Comparison of ENCODE assay signal across 7 cellular contexts in genomic region chr2:99140860-99141109, GRCh38. TPM values are rescaled to one million over a fixed set of nuclear protein-coding genes. Genes with fewer than 3 reads are reported as not detected.
A peak's percentile ranks its signal among the peaks of the same experiment; 100 is the strongest.
DNase-seq lines count a peak whose midpoint lies in the region; ATAC-seq, FAIRE-seq and TF ChIP-seq lines count a peak whose summit lies in the region.

No MANE protein-coding gene starts in this region.

- BruUV-seq in HCT116 (replicated peaks; lab: Mats Ljungman, UMichigan), result no TSS peak

- H3K36me3 ChIP-seq in HCT116 (ENCODE audit: control insufficient read depth in 1 of 2, insufficient read depth in 2 of 2, low read length in 2 of 2) (no peaks in the 10 kb centered on the region), H1 (ENCODE audit: control insufficient read depth in 2 of 4, insufficient read depth in 4 of 4, low read length in 3 of 4) (peaks cover 0 to 3% (median 0%) of the 10 kb centered on the region in 4 experiments; a peak in 1 of 8 replicates)

- no peaks in the 10 kb centered on the region for H3K79me1 ChIP-seq in H1 (ENCODE audit: low read depth, low read length)

- H2BK120ac ChIP-seq in H1 (replicated peaks; ENCODE audit: low read depth, low read length), result no peak overlapping the region

- H3K14ac ChIP-seq in H1 (ENCODE audit: insufficient read length), result no peak overlapping the region

- POLR2A ChIA-PET in HCT116 (lab: Charles Lee), result interaction anchor here (1.4 to 2.2 kb wide), 4 partner anchors 14 to 196 kb away, joined by 5 to 9 read pairs (median 6); partner anchors contain the start of genes EIF5B, LIPT1, MITD1 and MRPL30
- POLR2A ChIA-PET in H1 (lab: Charles Lee; ENCODE audit: partially characterized antibody), result interaction anchor here (0.6 to 5.0 kb wide), 11 partner anchors 13 to 1493 kb away, joined by 3 to 45 read pairs (median 4); partner anchors contain the start of genes LIPT1, MITD1, MRPL30 and TSGA10

- H4K20me1 ChIP-seq in HCT116 (ENCODE audit: insufficient read depth) (no peaks in the 10 kb centered on the region), H1 (replicated peaks in 1 of 2; ENCODE audit: control insufficient read depth in 1 of 2, insufficient read depth in 2 of 2, low read length in 2 of 2) (no peaks in the 10 kb centered on the region)

- TF ChIP-seq RAD21 in HCT116 (IDR thresholded peaks at IDR 0.05; ENCODE audit: low read depth), result no peak
- no peak for TF ChIP-seq RAD21 in H1 (IDR thresholded peaks at IDR 0.05 in 1 of 2, conservative IDR thresholded peaks at IDR 0.05 in 1 of 2; ENCODE audit: low read depth in 2 of 2, low read length in 2 of 2)

- peaks cover 6% of the 10 kb centered on the region for H3K9me3 Mint-ChIP-seq in nephron

- 0 out of 2 replicates have a peak overlapping the region, but pooled peaks have one; percentile 81 for H2BK5ac ChIP-seq in H1 (ENCODE audit: low read depth, low read length)

- no peak overlapping the region for H3K23ac ChIP-seq in H1 (ENCODE audit: insufficient read length)

- CTCF ChIA-PET in HCT116 (lab: Charles Lee) (interaction anchor here (2.1 kb wide), 1 partner anchor 491 kb away, joined by 9 read pairs; no protein-coding TSS in a partner anchor), H1 (lab: Charles Lee; ENCODE audit: partially characterized antibody) (interaction anchor here (1.1 kb wide), 1 partner anchor 39 kb away, joined by 3 read pairs; no protein-coding TSS in a partner anchor)

- H2BK20ac ChIP-seq in H1 (ENCODE audit: low read length), result no peak overlapping the region

- peak overlapping the region; percentile 56 for H2AFZ ChIP-seq in HCT116 (ENCODE audit: low read depth, low read length, poor library complexity, severe bottlenecking)
- 0 out of 2 replicates have a peak overlapping the region, but pooled peaks have one; percentile 77 for H2AFZ ChIP-seq in H1 (ENCODE audit: low read length)

- 1% methylated on average over 17 of the region's 21 CpGs; no CpG with 5 or more reads in 1 of the 2 experiments for WGBS in H1 (ENCODE audit: extremely low coverage in 1 of 2, insufficient coverage in 1 of 2, insufficient read length in 1 of 2, insufficient replicate concordance in 2 of 2, low coverage in 1 of 2, low lambda C conversion rate in 2 of 2, missing lambda C conversion rate in 1 of 2), 2 experiments

- H3K79me2 ChIP-seq in HCT116 (ENCODE audit: insufficient read depth, low read length) (no peaks in the 10 kb centered on the region), H1 (ENCODE audit: control insufficient read depth in 1 of 2, insufficient read depth in 2 of 2, low read length in 2 of 2) (peaks cover 0 to 5% of the 10 kb centered on the region in 2 experiments; a peak in 1 of 4 replicates)

- H3K27me3 ChIP-seq in HCT116 (ENCODE audit: insufficient read depth, low read length) (no peaks in the 10 kb centered on the region), H1 (replicated peaks in 1 of 4; ENCODE audit: control insufficient read depth in 3 of 4, extremely low read depth in 1 of 4, insufficient read depth in 3 of 4, low read length in 3 of 4) (no peaks in the 10 kb centered on the region)

- no peaks in the 10 kb centered on the region for H3K4me1 Mint-ChIP-seq in nephron

- no peak for FAIRE-seq in H1 (lab: Jason Lieb, UNC)

- peak overlapping the region; percentile 70 for H4K5ac ChIP-seq in H1 (ENCODE audit: insufficient read length, low read depth, low read length)

- H3K18ac ChIP-seq in H1 (ENCODE audit: extremely low read depth, low read length), result peak overlapping the region; percentile 36; the same call in 1 of the 2 replicates

- H3K9me3 ChIP-seq in HCT116 (ENCODE audit: control insufficient read depth in 1 of 2, insufficient read depth in 1 of 2, low read depth in 1 of 2, low read length in 2 of 2) (no peaks in the 10 kb centered on the region), H1 (ENCODE audit: insufficient read depth in 2 of 2, low read depth in 1 of 2, low read length in 1 of 2) (peaks cover 4 to 6% of the 10 kb centered on the region in 2 experiments; a peak in 1 of 4 replicates)

- H3K9ac ChIP-seq in HCT116 (ENCODE audit: low read length), result peak overlapping the region; percentile 71
- peak overlapping the region in 2 of 4 experiments; percentile 35 to 44; a peak in 3 of 7 replicates for H3K9ac ChIP-seq in H1 (replicated peaks in 1 of 4; ENCODE audit: extremely low read depth in 1 of 4, low read depth in 3 of 4, low read length in 3 of 4)

- H3K4ac ChIP-seq in H1 (replicated peaks; ENCODE audit: insufficient read length, low read depth, low read length), result no peak overlapping the region

- peaks cover 10 to 27% of the 10 kb centered on the region in 2 experiments for H3K4me1 ChIP-seq in HCT116 (ENCODE audit: control insufficient read depth in 1 of 2, insufficient read depth in 2 of 2, low read length in 2 of 2)
- no peaks in the 10 kb centered on the region; a peak in 3 of 7 replicates for H3K4me1 ChIP-seq in H1 (replicated peaks in 1 of 4; ENCODE audit: control insufficient read depth in 3 of 4, insufficient read depth in 4 of 4, low read length in 3 of 4)

- H2AK5ac ChIP-seq in H1 (ENCODE audit: low read depth, low read length), result no peak overlapping the region

- RAD21 ChIA-PET in HCT116 (lab: Charles Lee; ENCODE audit: low non-redundant PET in 1 of 2, low total read pairs in 2 of 2, uncharacterized antibody in 2 of 2, unreplicated experiment in 2 of 2), result no interaction called here

- DNase-seq in HCT116 (ENCODE audit: low read depth, low spot score), result peak; percentile 8
- DNase-seq in NOMO-1 treated with dmso at 0.1 percent for 144 hours (lab: John Stamatoyannopoulos, UW; ENCODE audit: unreplicated experiment), result peak; percentile 63
- DNase-seq in H1 (ENCODE audit: low read depth in 1 of 2, low spot score in 2 of 2), result no peak
- DNase-seq in superior temporal gyrus (ENCODE audit: extremely low spot score), result no peak
- no peak for DNase-seq in NCI-H1436 (lab: John Stamatoyannopoulos, UW)

- TF ChIP-seq CTCF in HCT116 (IDR thresholded peaks at IDR 0.05 in 2 of 3, conservative IDR thresholded peaks at IDR 0.05 in 1 of 3; ENCODE audit: borderline replicate concordance in 1 of 3, insufficient read depth in 1 of 3, low read depth in 2 of 3, low read length in 2 of 3) (no peak), H1 (IDR thresholded peaks at IDR 0.05; ENCODE audit: control extremely low read depth in 1 of 3, insufficient read depth in 1 of 3, low read depth in 1 of 3, low read length in 3 of 3) (no peak), nephron (IDR thresholded peaks at IDR 0.05; ENCODE audit: unreplicated experiment in 3 of 3) (no peak)

- H3K27me3 Mint-ChIP-seq in nephron (ENCODE audit: low read depth), result no peaks in the 10 kb centered on the region

- no peak overlapping the region for H2BK15ac ChIP-seq in H1 (ENCODE audit: low read length)

- no peaks in the 10 kb centered on the region for H3K9me2 ChIP-seq in HCT116 (ENCODE audit: insufficient read depth)

- H3K4me3 ChIP-seq in HCT116 (replicated peaks in 1 of 2; ENCODE audit: low read depth in 1 of 2, low read length in 2 of 2) (peak overlapping the region; percentile 60 to 75), H1 (ENCODE audit: extremely low read depth in 1 of 4, insufficient read depth in 2 of 4, low read depth in 3 of 4, low read length in 4 of 4) (peak overlapping the region; percentile 65 to 83 (median 82))

- peak overlapping the region; percentile 90 to 98 (median 91) for H3K4me3 Mint-ChIP-seq in nephron

- TF ChIP-seq POLR2A in HCT116 (IDR thresholded peaks at IDR 0.05; ENCODE audit: borderline replicate concordance, extremely low read depth, insufficient read depth, insufficient read length) (no peak), H1 (IDR thresholded peaks at IDR 0.05; ENCODE audit: control extremely low read depth in 1 of 2, low read depth in 2 of 2, low read length in 2 of 2) (no peak; a peak in 1 of 3 replicates)

- H3K36me3 Mint-ChIP-seq in nephron (ENCODE audit: low read depth), result peaks cover 22% of the 10 kb centered on the region

- ATAC-seq in GM18511 (IDR thresholded peaks at IDR 0.05; ENCODE audit: unreplicated experiment) (peak; percentile 43), HCT116 (peak; percentile 50)

- peak overlapping the region; percentile 92 for H3K4me2 ChIP-seq in HCT116 (ENCODE audit: low read length)
- peak overlapping the region; percentile 86 to 89 for H3K4me2 ChIP-seq in H1 (ENCODE audit: insufficient read depth in 1 of 2, low read depth in 2 of 2, low read length in 2 of 2)

- intact Hi-C loops in HCT116 (cut with micrococcal nuclease), result no loop called here

- H3K23me2 ChIP-seq in H1 (ENCODE audit: low read depth, low read length), result peaks cover 9% of the 10 kb centered on the region

- no peak overlapping the region for H2BK12ac ChIP-seq in H1 (ENCODE audit: low read depth, low read length)

- no peak overlapping the region for H3K56ac ChIP-seq in H1 (replicated peaks; ENCODE audit: insufficient read length, low read depth, low read length)

- peak overlapping the region; percentile 87 for H3K27ac ChIP-seq in HCT116 (ENCODE audit: low read depth, low read length)
- H3K27ac ChIP-seq in H1 (ENCODE audit: low read depth, low read length), result no peak overlapping the region

- H4K91ac ChIP-seq in H1 (replicated peaks; ENCODE audit: insufficient read length, low read length), result no peak overlapping the region

- H3K27ac Mint-ChIP-seq in nephron, result peak overlapping the region; percentile 86 to 90 (median 88)

- no peak for TF ChIP-seq EP300 in H1 (IDR thresholded peaks at IDR 0.05; ENCODE audit: borderline replicate concordance in 1 of 2, low read depth in 2 of 2, low read length in 2 of 2)

- no peak overlapping the region for H4K8ac ChIP-seq in H1 (ENCODE audit: extremely low read depth, insufficient read depth, low read length)

RNA-seq across cellular contexts. Expression of gene C2orf15, which starts 0.7 kb away (rescaled TPM):
- 1.9 TPM for total RNA-seq in HCT116 (2021; ENCODE audit: unreplicated experiment)
- 1.2 and 1.5 TPM in 2 replicates for polyA plus RNA-seq in HCT116 (2012)
- 5.5 and 6.5 TPM in 2 replicates for total RNA-seq in H1 (2021; fragmentation: NEBNext Ultra II Directional; extraction: Animal tissue kit (Norgen Biotek cat#: 25700))
- 3.0 and 3.6 TPM in 2 replicates for polyA plus RNA-seq in H1 (2011; rRNA removed)
- 4.0 TPM for polyA plus RNA-seq in H1 (2011; cell fraction: cytosol; rRNA removed)
- 2.5 TPM for polyA plus RNA-seq in H1 (2011; cell fraction: nucleus; rRNA removed)
- polyA plus RNA-seq in H1 (2012, experiment 1 of 2), result 3.8 to 7.4 TPM (median 4.0 TPM) in 4 replicates
- polyA plus RNA-seq in H1 (2012, experiment 2 of 2), result 5.5 TPM
- polyA plus RNA-seq in H1 (2013, experiment 1 of 2), result 5.6 TPM
- polyA plus RNA-seq in H1 (2013, experiment 2 of 2), result 5.2 TPM
- polyA minus RNA-seq in H1 (2011; rRNA and poly(A)+ RNA removed), result 3.2 and 4.6 TPM in 2 replicates
- 2.8 TPM for polyA minus RNA-seq in H1 (2011; cell fraction: cytosol; rRNA and poly(A)+ RNA removed)
- 6.2 TPM for polyA minus RNA-seq in H1 (2011; cell fraction: nucleus; rRNA and poly(A)+ RNA removed)

RNA-seq across cellular contexts. Expression of gene TSGA10, which starts 14.0 kb away (rescaled TPM):
- total RNA-seq in HCT116 (2021; ENCODE audit: unreplicated experiment), result 6.6 TPM
- 2.8 and 3.6 TPM in 2 replicates for polyA plus RNA-seq in HCT116 (2012)
- total RNA-seq in H1 (2021; fragmentation: NEBNext Ultra II Directional; extraction: Animal tissue kit (Norgen Biotek cat#: 25700)), result 5.7 and 7.4 TPM in 2 replicates
- polyA plus RNA-seq in H1 (2011; rRNA removed), result 1.2 and 2.2 TPM in 2 replicates
- polyA plus RNA-seq in H1 (2011; cell fraction: cytosol; rRNA removed), result 3.8 TPM
- 3.9 TPM for polyA plus RNA-seq in H1 (2011; cell fraction: nucleus; rRNA removed)
- 8.0 to 11.9 TPM (median 10.9 TPM) in 4 replicates for polyA plus RNA-seq in H1 (2012, experiment 1 of 2)
- 2.5 TPM for polyA plus RNA-seq in H1 (2012, experiment 2 of 2)
- polyA plus RNA-seq in H1 (2013, experiment 1 of 2), result 12.6 TPM
- polyA plus RNA-seq in H1 (2013, experiment 2 of 2), result 12.0 TPM
- polyA minus RNA-seq in H1 (2011; rRNA and poly(A)+ RNA removed), result 3.9 and 4.4 TPM in 2 replicates
- polyA minus RNA-seq in H1 (2011; cell fraction: cytosol; rRNA and poly(A)+ RNA removed), result 1.0 TPM
- 10.9 TPM for polyA minus RNA-seq in H1 (2011; cell fraction: nucleus; rRNA and poly(A)+ RNA removed)

RNA-seq across cellular contexts. Expression of gene LIPT1, which starts 14.0 kb away (rescaled TPM):
- total RNA-seq in HCT116 (2021; ENCODE audit: unreplicated experiment), result 8.5 TPM
- 4.5 and 6.3 TPM in 2 replicates for polyA plus RNA-seq in HCT116 (2012)
- 8.8 and 10.9 TPM in 2 replicates for total RNA-seq in H1 (2021; fragmentation: NEBNext Ultra II Directional; extraction: Animal tissue kit (Norgen Biotek cat#: 25700))
- 6.1 and 8.0 TPM in 2 replicates for polyA plus RNA-seq in H1 (2011; rRNA removed)
- polyA plus RNA-seq in H1 (2011; cell fraction: cytosol; rRNA removed), result 10.1 TPM
- polyA plus RNA-seq in H1 (2011; cell fraction: nucleus; rRNA removed), result 8.5 TPM
- 6.8 to 9.1 TPM (median 6.9 TPM) in 4 replicates for polyA plus RNA-seq in H1 (2012, experiment 1 of 2)
- polyA plus RNA-seq in H1 (2012, experiment 2 of 2), result 0.84 TPM
- polyA plus RNA-seq in H1 (2013, experiment 1 of 2), result 8.0 TPM
- polyA plus RNA-seq in H1 (2013, experiment 2 of 2), result 8.1 TPM
- 3.1 and 7.0 TPM in 2 replicates for polyA minus RNA-seq in H1 (2011; rRNA and poly(A)+ RNA removed)
- 5.1 TPM for polyA minus RNA-seq in H1 (2011; cell fraction: cytosol; rRNA and poly(A)+ RNA removed)
- polyA minus RNA-seq in H1 (2011; cell fraction: nucleus; rRNA and poly(A)+ RNA removed), result 8.4 TPM

RNA-seq across cellular contexts. Expression of gene MITD1, which starts 40.1 kb away (rescaled TPM):
- 20.7 TPM for total RNA-seq in HCT116 (2021; ENCODE audit: unreplicated experiment)
- 12.4 and 13.3 TPM in 2 replicates for polyA plus RNA-seq in HCT116 (2012)
- total RNA-seq in H1 (2021; fragmentation: NEBNext Ultra II Directional; extraction: Animal tissue kit (Norgen Biotek cat#: 25700)), result 31.7 and 36.2 TPM in 2 replicates
- 8.9 and 15.2 TPM in 2 replicates for polyA plus RNA-seq in H1 (2011; rRNA removed)
- 34.1 TPM for polyA plus RNA-seq in H1 (2011; cell fraction: cytosol; rRNA removed)
- 5.6 TPM for polyA plus RNA-seq in H1 (2011; cell fraction: nucleus; rRNA removed)
- polyA plus RNA-seq in H1 (2012, experiment 1 of 2), result 34.6 to 44.8 TPM (median 38.2 TPM) in 4 replicates
- 14.9 TPM for polyA plus RNA-seq in H1 (2012, experiment 2 of 2)
- 69.3 TPM for polyA plus RNA-seq in H1 (2013, experiment 1 of 2)
- 69.0 TPM for polyA plus RNA-seq in H1 (2013, experiment 2 of 2)
- polyA minus RNA-seq in H1 (2011; rRNA and poly(A)+ RNA removed), result 3.0 and 3.5 TPM in 2 replicates
- polyA minus RNA-seq in H1 (2011; cell fraction: cytosol; rRNA and poly(A)+ RNA removed), result 7.7 TPM
- 7.9 TPM for polyA minus RNA-seq in H1 (2011; cell fraction: nucleus; rRNA and poly(A)+ RNA removed)

RNA-seq across cellular contexts. Expression of gene MRPL30, which starts 40.2 kb away (rescaled TPM):
- 38.1 TPM for total RNA-seq in HCT116 (2021; ENCODE audit: unreplicated experiment)
- polyA plus RNA-seq in HCT116 (2012), result 16.2 and 21.1 TPM in 2 replicates
- total RNA-seq in H1 (2021; fragmentation: NEBNext Ultra II Directional; extraction: Animal tissue kit (Norgen Biotek cat#: 25700)), result 43.4 and 46.2 TPM in 2 replicates
- 15.5 and 22.3 TPM in 2 replicates for polyA plus RNA-seq in H1 (2011; rRNA removed)
- polyA plus RNA-seq in H1 (2011; cell fraction: cytosol; rRNA removed), result 25.3 TPM
- polyA plus RNA-seq in H1 (2011; cell fraction: nucleus; rRNA removed), result 9.8 TPM
- 30.1 to 52.5 TPM (median 32.2 TPM) in 4 replicates for polyA plus RNA-seq in H1 (2012, experiment 1 of 2)
- 16.5 TPM for polyA plus RNA-seq in H1 (2012, experiment 2 of 2)
- 31.1 TPM for polyA plus RNA-seq in H1 (2013, experiment 1 of 2)
- 32.2 TPM for polyA plus RNA-seq in H1 (2013, experiment 2 of 2)
- 15.8 and 26.6 TPM in 2 replicates for polyA minus RNA-seq in H1 (2011; rRNA and poly(A)+ RNA removed)
- polyA minus RNA-seq in H1 (2011; cell fraction: cytosol; rRNA and poly(A)+ RNA removed), result 17.7 TPM
- 11.7 TPM for polyA minus RNA-seq in H1 (2011; cell fraction: nucleus; rRNA and poly(A)+ RNA removed)

Comparison
In these comparisons a context has a peak if more than half of its experiments do, and no peak if none do; other contexts are left out.
1. DNase-seq: peak in HCT116 (single experiment) and NOMO-1 treated with dmso at 0.1 percent for 144 hours (single experiment); none in H1 (0 of 2), superior temporal gyrus (single experiment) and NCI-H1436 (single experiment).